17 cellular contexts compared by ENCODE assay signal in the genomic region with DNA sequence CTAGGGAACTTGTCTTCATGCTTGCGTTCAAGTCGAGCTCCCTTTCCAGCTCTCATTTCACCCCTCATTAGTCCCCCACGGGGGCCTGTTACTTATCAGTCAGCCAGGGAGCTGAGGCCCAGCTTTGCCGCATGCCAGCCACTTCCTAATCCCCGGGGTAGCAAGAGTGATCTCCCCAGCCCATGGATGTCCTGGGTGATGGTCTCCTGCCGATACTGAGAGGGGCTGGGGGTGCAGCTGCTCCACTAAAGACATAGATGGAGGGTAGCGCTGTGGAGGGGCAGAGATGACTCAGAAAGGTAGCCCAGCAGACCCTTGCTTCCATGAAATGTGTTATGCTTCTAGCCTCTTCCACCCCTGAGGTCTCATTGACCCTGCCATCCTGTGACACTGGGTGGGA.
A peak's percentile ranks its signal among the peaks of the same experiment; 100 is the strongest.
DNase-seq lines count a peak whose midpoint lies in the region; ATAC-seq and TF ChIP-seq lines count a peak whose summit lies in the region.
"Had no signal": no experiment of that assay in that cellular context is flagged by ENCODE, and none has a peak within 500 bp of the region (broad histone marks: within the 10 kb centered on the region; RNA-seq: fewer than 3 reads in every experiment).

No MANE protein-coding gene starts in this region.

- H3K36me3 Mint-ChIP-seq in osteocyte (ENCODE audit: unreplicated experiment), result peaks cover 10% of the 10 kb centered on the region

- H3K9me3 Mint-ChIP-seq in osteocyte (ENCODE audit: unreplicated experiment), result no peaks in the 10 kb centered on the region
- H3K9me3 Mint-ChIP-seq: CD8-positive, alpha-beta T cell; GM23338 had no signal

- H3K4me1 ChIP-seq in esophagus muscularis mucosa, result peaks cover 0 to 5% (median 3%) of the 10 kb centered on the region in 4 donors
- peaks cover 0 to 6% of the 10 kb centered on the region in 2 experiments; a peak in 1 of 4 replicates for H3K4me1 ChIP-seq in SK-N-SH (ENCODE audit: control insufficient read depth in 1 of 2, insufficient read depth in 2 of 2, low read depth in 1 of 2, low read length in 1 of 2)
- H3K4me1 ChIP-seq: A549 had no signal

- DNase-seq in activated CD8-positive, alpha-beta memory T cell treated with anti-CD3 and anti-CD28 coated beads for 24 hours, result peak; percentile 13
- no peak for DNase-seq in activated CD8-positive, alpha-beta memory T cell treated with anti-CD3 and anti-CD28 coated beads, Interleukin-2, amount 50 U/mL, for 4 hours
- DNase-seq in esophagus muscularis mucosa (ENCODE audit: extremely low spot score), result peak; percentile 80
- DNase-seq in osteocyte (ENCODE audit: extremely low spot score, unreplicated experiment), result peak; percentile 71
- no peak for DNase-seq in SK-N-SH
- DNase-seq in ACHN, result no peak
- DNase-seq: Calu3; CD8-positive, alpha-beta T cell; DMS79 treated with DMSO at 0.1 percent for 48 hours; GF-D8; HCEC 1CT had no signal

- H3K9ac ChIP-seq in SK-N-SH, result no peak overlapping the region
- H3K9ac ChIP-seq: BLaER1 treated with 17β-estradiol and CSF1 and Interleukin-3, amounts not matched to agents 10 nM and 100 nM had no signal

- H3K79me2 ChIP-seq in SK-N-SH (ENCODE audit: insufficient read depth), result no peaks in the 10 kb centered on the region

- H3K9me2 ChIP-seq in SK-N-SH, result no peaks in the 10 kb centered on the region

- H3K36me3 ChIP-seq in esophagus muscularis mucosa (peaks cover 7 to 76% (median 29%) of the 10 kb centered on the region in 4 donors), SK-N-SH (replicated peaks in 1 of 2; ENCODE audit: control insufficient read depth in 1 of 2, insufficient read depth in 2 of 2, low read length in 1 of 2) (no peaks in the 10 kb centered on the region)

- no peak for TF ChIP-seq EP300 in esophagus muscularis mucosa (IDR thresholded peaks at IDR 0.05)
- no peak for TF ChIP-seq EP300 in SK-N-SH (IDR thresholded peaks at IDR 0.05; ENCODE audit: borderline replicate concordance in 1 of 2, low read depth in 1 of 2, low read length in 1 of 2)

- H3K27ac Mint-ChIP-seq in osteocyte (ENCODE audit: unreplicated experiment), result no peak overlapping the region
- H3K27ac Mint-ChIP-seq: CD8-positive, alpha-beta T cell; GM23338 had no signal

- in situ Hi-C loops in ACHN (cut with HindIII; ENCODE audit: low pct_ligation_motif_present, low pct_unique_long_range_greater_than_20kb, low sequenced_read_pairs), result no loop called here

- no peak for TF ChIP-seq POLR2A in esophagus muscularis mucosa (IDR thresholded peaks at IDR 0.05; ENCODE audit: low read depth)

- H3K4me3 Mint-ChIP-seq in osteocyte (ENCODE audit: unreplicated experiment), result no peak overlapping the region
- H3K4me3 Mint-ChIP-seq: CD8-positive, alpha-beta T cell; GM23338 had no signal

- no peak overlapping the region for H2AFZ ChIP-seq in SK-N-SH (ENCODE audit: low read depth)
- H2AFZ ChIP-seq: GM23338 had no signal

- intact Hi-C loops in esophagus muscularis mucosa (cut with DNase I), result no loop called here

- H3F3A ChIP-seq in SK-N-SH (replicated peaks; ENCODE audit: insufficient read depth), result no peaks in the 10 kb centered on the region

- H3K9me3 ChIP-seq in esophagus muscularis mucosa, result no peaks in the 10 kb centered on the region
- H3K9me3 ChIP-seq in SK-N-SH, result no peaks in the 10 kb centered on the region
- H3K9me3 ChIP-seq: A549; BLaER1 treated with 17β-estradiol and CSF1 and Interleukin-3, amounts not matched to agents 10 nM and 100 nM had no signal

- 93% methylated on average over 4 of the region's 7 CpGs for WGBS in esophagus muscularis mucosa
- 90% methylated on average over 7 of the region's 7 CpGs for WGBS in SK-N-SH (ENCODE audit: low lambda C conversion rate)

- no peak for TF ChIP-seq RAD21 in SK-N-SH (IDR thresholded peaks at IDR 0.05; ENCODE audit: low read length)

- TF ChIP-seq CTCF in esophagus muscularis mucosa (IDR thresholded peaks at IDR 0.05) (no peak), osteocyte (IDR thresholded peaks at IDR 0.05) (no peak), SK-N-SH (IDR thresholded peaks at IDR 0.05) (no peak)

- H3K4me3 ChIP-seq in esophagus muscularis mucosa (no peak overlapping the region), SK-N-SH (ENCODE audit: low read depth in 2 of 2, low read length in 1 of 2) (no peak overlapping the region)
- H3K4me3 ChIP-seq: A549; BLaER1 treated with 17β-estradiol and CSF1 and Interleukin-3, amounts not matched to agents 10 nM and 100 nM; GM23338 had no signal

- H4K20me1 ChIP-seq in SK-N-SH (ENCODE audit: insufficient read depth), result no peaks in the 10 kb centered on the region

- ATAC-seq in HG03159 (IDR thresholded peaks at IDR 0.05; ENCODE audit: unreplicated experiment), result no peak
- ATAC-seq: A549; CD8-positive, alpha-beta T cell; GM23338 had no signal

- POLR2A ChIA-PET in SK-N-SH (lab: Yijun Ruan, JAX), result no interaction called here

- H3K27me3 ChIP-seq in esophagus muscularis mucosa (no peaks in the 10 kb centered on the region), SK-N-SH (ENCODE audit: insufficient read depth) (no peaks in the 10 kb centered on the region)
- H3K27me3 ChIP-seq: BLaER1 treated with 17β-estradiol and CSF1 and Interleukin-3, amounts not matched to agents 10 nM and 100 nM had no signal

- H3K27ac ChIP-seq in esophagus muscularis mucosa (replicated peaks in 1 of 4) (no peak overlapping the region), SK-N-SH (ENCODE audit: low read depth in 2 of 2, low read length in 1 of 2) (no peak overlapping the region)
- H3K27ac ChIP-seq: 22Rv1; A549; BLaER1 treated with 17β-estradiol and CSF1 and Interleukin-3, amounts not matched to agents 10 nM and 100 nM; HL-60 had no signal

- CTCF ChIA-PET in SK-N-SH (lab: Yijun Ruan, JAX), result interaction anchor here (0.9 to 3.3 kb wide), 5 partner anchors 10 to 905 kb away, joined by 3 to 17 read pairs (median 3); no protein-coding TSS in a partner anchor

- H3K27me3 Mint-ChIP-seq in osteocyte (ENCODE audit: unreplicated experiment), result no peaks in the 10 kb centered on the region

- H3K4me1 Mint-ChIP-seq in osteocyte (ENCODE audit: unreplicated experiment), result no peaks in the 10 kb centered on the region

- H3K4me2 ChIP-seq in SK-N-SH, result no peak overlapping the region
- H3K4me2 ChIP-seq: A549, GM23338 had no signal

TF ChIP-seq in SK-N-SH, 30 proteins besides CTCF, POLR2A, EP300 and RAD21:
- TF ChIP-seq RFX5 (IDR thresholded peaks at IDR 0.05; ENCODE audit: low read length) (no peak), YY1 (IDR thresholded peaks at IDR 0.05; ENCODE audit: low read depth) (no peak), NRF1 (IDR thresholded peaks at IDR 0.05; ENCODE audit: low read depth, low read length) (no peak), TEAD4 (IDR thresholded peaks at IDR 0.05; ENCODE audit: borderline replicate concordance, insufficient read depth) (no peak), POLR2AphosphoS5 (IDR thresholded peaks at IDR 0.05; ENCODE audit: low read depth, low read length) (no peak), JUND (IDR thresholded peaks at IDR 0.05) (no peak), ELF1 (IDR thresholded peaks at IDR 0.05) (no peak), FOSL2 (IDR thresholded peaks at IDR 0.05; ENCODE audit: borderline replicate concordance, low read depth) (no peak)
- TF ChIP-seq, protein P1, sequence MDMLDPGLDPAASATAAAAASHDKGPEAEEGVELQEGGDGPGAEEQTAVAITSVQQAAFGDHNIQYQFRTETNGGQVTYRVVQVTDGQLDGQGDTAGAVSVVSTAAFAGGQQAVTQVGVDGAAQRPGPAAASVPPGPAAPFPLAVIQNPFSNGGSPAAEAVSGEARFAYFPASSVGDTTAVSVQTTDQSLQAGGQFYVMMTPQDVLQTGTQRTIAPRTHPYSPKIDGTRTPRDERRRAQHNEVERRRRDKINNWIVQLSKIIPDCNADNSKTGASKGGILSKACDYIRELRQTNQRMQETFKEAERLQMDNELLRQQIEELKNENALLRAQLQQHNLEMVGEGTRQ (IDR thresholded peaks at IDR 0.05; ENCODE audit: borderline replicate concordance, low read depth, low read length), result no peak
- TF ChIP-seq, protein P2, sequence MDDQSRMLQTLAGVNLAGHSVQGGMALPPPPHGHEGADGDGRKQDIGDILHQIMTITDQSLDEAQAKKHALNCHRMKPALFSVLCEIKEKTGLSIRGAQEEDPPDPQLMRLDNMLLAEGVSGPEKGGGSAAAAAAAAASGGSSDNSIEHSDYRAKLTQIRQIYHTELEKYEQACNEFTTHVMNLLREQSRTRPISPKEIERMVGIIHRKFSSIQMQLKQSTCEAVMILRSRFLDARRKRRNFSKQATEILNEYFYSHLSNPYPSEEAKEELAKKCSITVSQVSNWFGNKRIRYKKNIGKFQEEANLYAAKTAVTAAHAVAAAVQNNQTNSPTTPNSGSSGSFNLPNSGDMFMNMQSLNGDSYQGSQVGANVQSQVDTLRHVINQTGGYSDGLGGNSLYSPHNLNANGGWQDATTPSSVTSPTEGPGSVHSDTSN (IDR thresholded peaks at IDR 0.05), result no peak
- TF ChIP-seq, protein P3, sequence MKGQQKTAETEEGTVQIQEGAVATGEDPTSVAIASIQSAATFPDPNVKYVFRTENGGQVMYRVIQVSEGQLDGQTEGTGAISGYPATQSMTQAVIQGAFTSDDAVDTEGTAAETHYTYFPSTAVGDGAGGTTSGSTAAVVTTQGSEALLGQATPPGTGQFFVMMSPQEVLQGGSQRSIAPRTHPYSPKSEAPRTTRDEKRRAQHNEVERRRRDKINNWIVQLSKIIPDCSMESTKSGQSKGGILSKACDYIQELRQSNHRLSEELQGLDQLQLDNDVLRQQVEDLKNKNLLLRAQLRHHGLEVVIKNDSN (IDR thresholded peaks at IDR 0.05; ENCODE audit: borderline replicate concordance, low read depth), result no peak

Comparison
In these comparisons a context has a peak if more than half of its experiments do, and no peak if none do; other contexts are left out.
1. DNase-seq: peak in activated CD8-positive, alpha-beta memory T cell treated with anti-CD3 and anti-CD28 coated beads for 24 hours (single experiment), esophagus muscularis mucosa (single experiment) and osteocyte (single experiment); none in activated CD8-positive, alpha-beta memory T cell treated with anti-CD3 and anti-CD28 coated beads, Interleukin-2, amount 50 U/mL, for 4 hours (single experiment), SK-N-SH (single experiment) and ACHN (single experiment).